28 cellular contexts compared by ENCODE assay signal in the genomic region with DNA sequence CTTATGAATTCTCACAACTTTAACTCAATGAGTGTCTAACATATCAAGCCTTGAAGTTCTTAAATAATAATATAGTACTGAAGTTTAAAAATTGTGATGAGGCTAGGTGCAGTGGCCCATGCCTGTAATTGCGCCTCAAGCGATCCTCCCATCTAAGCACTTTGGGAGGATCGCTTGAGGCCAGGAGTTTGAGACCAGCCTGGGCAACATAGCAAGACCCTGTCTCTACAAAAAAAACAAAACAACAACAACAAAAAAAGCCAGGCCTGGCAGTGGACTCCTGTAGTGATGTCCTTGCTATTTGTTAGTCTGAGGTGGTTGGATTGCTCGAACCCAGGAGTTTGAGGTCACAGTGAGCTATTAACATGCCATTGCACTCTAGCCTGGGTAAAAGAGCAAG.
"Had no signal": no experiment of that assay in that cellular context is flagged by ENCODE, and none has a peak within 500 bp of the region (broad histone marks: within the 10 kb centered on the region; RNA-seq: fewer than 3 reads in every experiment).

No MANE protein-coding gene starts in this region.

- H3K27ac ChIP-seq: colonic mucosa, coronary artery, dorsolateral prefrontal cortex, epithelial cell of prostate, esophagus muscularis mucosa, esophagus squamous epithelium, foreskin keratinocyte, gastrocnemius medialis, gastroesophageal sphincter, heart left ventricle, heart right ventricle had no signal

- FAIRE-seq: colon, endometrium, endothelial cell of umbilical vein, frontal cortex had no signal

- H3K9me3 ChIP-seq: colonic mucosa, esophagus muscularis mucosa, esophagus squamous epithelium, gastrocnemius medialis, gastroesophageal sphincter, heart left ventricle, heart right ventricle had no signal

- H3K27me3 ChIP-seq: colonic mucosa, dorsolateral prefrontal cortex, esophagus muscularis mucosa, esophagus squamous epithelium, foreskin keratinocyte, gastrocnemius medialis, gastroesophageal sphincter, heart left ventricle, heart right ventricle had no signal

- H3K4me1 ChIP-seq: colonic mucosa, esophagus muscularis mucosa, esophagus squamous epithelium, foreskin keratinocyte, gastrocnemius medialis, gastroesophageal sphincter, heart left ventricle, heart right ventricle had no signal

- H3K36me3 ChIP-seq: colonic mucosa, esophagus muscularis mucosa, esophagus squamous epithelium, gastrocnemius medialis, gastroesophageal sphincter, heart left ventricle, heart right ventricle had no signal

- ATAC-seq: effector memory CD8-positive, alpha-beta T cell; esophagus mucosa; foreskin keratinocyte; gastrocnemius medialis; gastroesophageal sphincter; heart left ventricle; heart right ventricle had no signal

- DNase-seq: colonic mucosa; cortex of kidney; dermis blood vessel endothelial cell; dorsolateral prefrontal cortex; effector CD4-positive, alpha-beta T cell; effector CD8-positive, alpha-beta T cell; effector memory CD4-positive, alpha-beta T cell; effector memory CD8-positive, alpha-beta T cell; endodermal cell; erythroblast; esophagus squamous epithelium; foreskin fibroblast; foreskin keratinocyte; foreskin melanocyte; gastrocnemius medialis; glutamatergic neuron; head of caudate nucleus; heart left ventricle; heart right ventricle had no signal

- H3K4me3 ChIP-seq: colonic mucosa, coronary artery, dorsolateral prefrontal cortex, esophagus muscularis mucosa, esophagus squamous epithelium, gastrocnemius medialis, gastroesophageal sphincter, heart left ventricle, heart right ventricle had no signal
